ENCODE assay signal across 33 cellular contexts in genomic region chr2:181674466-181674865, GRCh38. TPM values are rescaled to one million over a fixed set of nuclear protein-coding genes. Genes with fewer than 3 reads are reported as not detected.
"Had no signal": no experiment of that assay in that cellular context is flagged by ENCODE, and none has a peak within 500 bp of the region (broad histone marks: within the 10 kb centered on the region; RNA-seq: fewer than 3 reads in every experiment).

No MANE protein-coding gene starts in this region.

- H3K27ac ChIP-seq: adrenal gland, ascending aorta, sigmoid colon, thoracic aorta had no signal

- H3K4me3 ChIP-seq: adrenal gland, ascending aorta, sigmoid colon, smooth muscle cell, thoracic aorta had no signal

- H3K9me3 ChIP-seq: adrenal gland, ascending aorta, sigmoid colon, thoracic aorta had no signal

- H3K4me1 ChIP-seq: adrenal gland, ascending aorta, sigmoid colon had no signal

- H3K27ac Mint-ChIP-seq: activated B cell treated with CpG ODN at 0.5 μM for 24 hours; activated CD4-positive, alpha-beta T cell treated with anti-CD3 and anti-CD28 coated beads for 36 hours; activated naive CD8-positive, alpha-beta T cell; activated T-helper 2 cell treated with anti-CD3 and anti-CD28 coated beads, Interferon-gamma antibody, Interleukin-2, Interleukin-4, amounts not matched to agents 10 μg/mL and 5 μg/mL and 100 μg/mL, durations not matched to agents 14 hours and 24 hours and 36 hours; natural killer cell treated with Interleukin-12 subunit alpha and Interleukin-12 subunit beta and Interleukin-15 and Interleukin-18, amount 100 ng/mL, for 72 hours; progenitor cell of endocrine pancreas; stimulated activated naive B cell treated with anti-CD40 and anti-IgM and Interleukin-4, amounts not matched to agents 10 μg/mL and 1 μg/mL and 100 μg/mL, for 72 hours; type B pancreatic cell had no signal

- H3K36me3 ChIP-seq: adrenal gland, ascending aorta, sigmoid colon, thoracic aorta had no signal

- H3K27me3 ChIP-seq: ascending aorta had no signal

- DNase-seq: activated B cell treated with CpG ODN at 0.5 μM for 24 hours; activated CD4-positive, alpha-beta T cell treated with anti-CD3 and anti-CD28 coated beads for 36 hours; activated CD4-positive, alpha-beta T cell treated with anti-CD3 and anti-CD28 coated beads, Interleukin-2, amount 50 U/mL, for 4 hours; activated CD8-positive, alpha-beta memory T cell treated with anti-CD3 and anti-CD28 coated beads for 24 hours; activated CD8-positive, alpha-beta memory T cell treated with anti-CD3 and anti-CD28 coated beads, Interleukin-2, amount 50 U/mL, for 48 hours; activated naive CD4-positive, alpha-beta T cell; activated T-cell treated with anti-CD3 and anti-CD28 coated beads, Interleukin-2, amount 50 U/mL, for 4 hours; adrenal gland; central memory CD4-positive, alpha-beta T cell; effector memory CD4-positive, alpha-beta T cell; foreskin melanocyte; hippocampal formation; kidney glomerular epithelial cell; left ventricle myocardium superior; mammary epithelial cell; retina; sigmoid colon; stimulated activated CD4-positive, alpha-beta T cell treated with anti-CD3 and anti-CD28 coated beads, Interleukin-15, amount 100 ng/mL, for 24 hours; stimulated activated CD8-positive, alpha-beta memory T cell treated with anti-CD3 and anti-CD28 coated beads, Interleukin-4, amount 100 ng/mL, for 48 hours; stimulated activated naive B cell treated with anti-CD40 and anti-IgM and Interleukin-4, amounts not matched to agents 10 μg/mL and 1 μg/mL and 100 μg/mL, for 72 hours; T-helper 9 cell had no signal

- H3K4me3 Mint-ChIP-seq: activated B cell treated with CpG ODN at 0.5 μM for 24 hours; activated CD4-positive, alpha-beta T cell treated with anti-CD3 and anti-CD28 coated beads for 36 hours; activated naive CD8-positive, alpha-beta T cell; activated T-cell treated with anti-CD3 and anti-CD28 coated beads, Interleukin-2, amount 50 U/mL, for 4 hours; natural killer cell treated with Interleukin-12 subunit alpha and Interleukin-12 subunit beta and Interleukin-15 and Interleukin-18, amount 100 ng/mL, for 72 hours; stimulated activated naive B cell treated with anti-CD40 and anti-IgM and Interleukin-4, amounts not matched to agents 10 μg/mL and 1 μg/mL and 100 μg/mL, for 72 hours had no signal

RNA-seq across cellular contexts. Expression of gene NEUROD1, which starts 5.9 kb away (rescaled TPM):
- total RNA-seq: activated B cell treated with CpG ODN at 0.5 μM for 24 hours; activated CD4-positive, alpha-beta T cell treated with anti-CD3 and anti-CD28 coated beads for 36 hours; activated T-cell treated with anti-CD3 and anti-CD28 coated beads, Interleukin-2, amount 50 U/mL, for 4 hours; activated T-helper 2 cell treated with anti-CD3 and anti-CD28 coated beads, Interferon-gamma antibody, Interleukin-2, Interleukin-4, amounts not matched to agents 10 μg/mL and 5 μg/mL and 100 μg/mL, durations not matched to agents 14 hours and 24 hours and 36 hours; adrenal gland; ascending aorta; dermis microvascular lymphatic vessel endothelial cell; endothelial cell of umbilical vein; esophagus mucosa; left ventricle myocardium superior; mammary epithelial cell; natural killer cell treated with Interleukin-12 subunit alpha and Interleukin-12 subunit beta and Interleukin-15 and Interleukin-18, amount 100 ng/mL, for 72 hours; osteocyte; sigmoid colon; smooth muscle cell; thoracic aorta had no signal
- polyA plus RNA-seq: adrenal gland, endothelial cell of umbilical vein, mammary epithelial cell, smooth muscle cell had no signal

RNA-seq across cellular contexts. Expression of gene CERKL, which starts 17.6 kb away (rescaled TPM):
- total RNA-seq: activated T-helper 2 cell treated with anti-CD3 and anti-CD28 coated beads, Interferon-gamma antibody, Interleukin-2, Interleukin-4, amounts not matched to agents 10 μg/mL and 5 μg/mL and 100 μg/mL, durations not matched to agents 14 hours and 24 hours and 36 hours; adrenal gland; ascending aorta; dermis microvascular lymphatic vessel endothelial cell; endothelial cell of umbilical vein; esophagus mucosa; left ventricle myocardium superior; natural killer cell treated with Interleukin-12 subunit alpha and Interleukin-12 subunit beta and Interleukin-15 and Interleukin-18, amount 100 ng/mL, for 72 hours; osteocyte; sigmoid colon; smooth muscle cell; thoracic aorta had no signal
- polyA plus RNA-seq: endothelial cell of umbilical vein had no signal
